In the genomic region with DNA sequence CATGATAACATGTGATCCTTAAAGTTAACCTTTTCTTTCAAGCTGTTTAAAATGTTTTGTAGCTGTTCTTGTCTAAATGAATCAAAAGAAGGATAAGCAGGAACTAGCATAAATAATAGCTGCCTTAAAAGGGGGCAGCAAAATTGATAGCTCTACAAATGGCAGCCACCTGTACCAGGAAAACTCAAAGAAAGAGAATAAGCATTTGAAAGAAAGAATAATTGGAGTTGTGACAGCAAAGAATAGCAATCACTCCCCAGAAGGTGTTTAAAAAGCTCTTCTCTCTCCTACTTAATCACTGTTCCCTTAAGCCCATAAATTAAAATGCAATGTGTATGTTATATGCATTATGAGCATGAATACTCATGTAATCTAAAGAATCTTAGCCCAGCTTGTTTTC, we compare ENCODE assay signal across 29 cellular contexts.
"Had no signal": no experiment of that assay in that cellular context is flagged by ENCODE, and none has a peak within 500 bp of the region (broad histone marks: within the 10 kb centered on the region; RNA-seq: fewer than 3 reads in every experiment).

No MANE protein-coding gene starts in this region.

- H3K27ac Mint-ChIP-seq: activated CD4-positive, alpha-beta memory T cell treated with anti-CD3 and anti-CD28 coated beads, Interleukin-2, amount 10 ng/mL, durations not matched to agents 7 days and 5 days; activated CD4-positive, alpha-beta T cell treated with anti-CD3 and anti-CD28 coated beads for 36 hours; activated CD4-positive, alpha-beta T cell treated with anti-CD3 and anti-CD28 coated beads, Interleukin-2, amount 10 ng/mL, durations not matched to agents 7 days and 5 days; activated naive CD4-positive, alpha-beta T cell treated with anti-CD3 and anti-CD28 coated beads, Interleukin-2, amount 10 ng/mL, durations not matched to agents 7 days and 5 days; activated naive CD4-positive, alpha-beta T cell treated with anti-CD3 and anti-CD28 coated beads, Interleukin-2, amount 50 U/mL, for 72 hours; activated naive CD8-positive, alpha-beta T cell treated with anti-CD3 and anti-CD28 coated beads, Interleukin-2, amount 10 ng/mL, durations not matched to agents 7 days and 5 days; activated T-cell treated with anti-CD3 and anti-CD28 coated beads, Interleukin-2, amount 50 U/mL, for 24 hours; activated T-cell treated with anti-CD3 and anti-CD28 coated beads, Interleukin-2, amount 50 U/mL, for 72 hours had no signal

- H3K9me3 ChIP-seq: ascending aorta, breast epithelium, colonic mucosa had no signal

- H3K4me3 ChIP-seq: ascending aorta, breast epithelium, cardiac muscle cell, colonic mucosa had no signal

- H3K36me3 Mint-ChIP-seq: activated naive CD4-positive, alpha-beta T cell treated with anti-CD3 and anti-CD28 coated beads, Interleukin-2, amount 10 ng/mL, durations not matched to agents 7 days and 5 days; activated naive CD4-positive, alpha-beta T cell treated with anti-CD3 and anti-CD28 coated beads, Interleukin-2, amount 50 U/mL, for 72 hours; activated naive CD8-positive, alpha-beta T cell treated with anti-CD3 and anti-CD28 coated beads, Interleukin-2, amount 10 ng/mL, durations not matched to agents 7 days and 5 days; brain had no signal

- H3K36me3 ChIP-seq: ascending aorta, breast epithelium, cardiac muscle cell, colonic mucosa had no signal

- H3K4me1 ChIP-seq: breast epithelium, colonic mucosa had no signal

- H3K27ac ChIP-seq: ascending aorta, breast epithelium, cardiac muscle cell, colonic mucosa had no signal

- H3K4me1 Mint-ChIP-seq: activated CD4-positive, alpha-beta T cell treated with anti-CD3 and anti-CD28 coated beads for 36 hours; activated naive CD4-positive, alpha-beta T cell treated with anti-CD3 and anti-CD28 coated beads, Interleukin-2, amount 10 ng/mL, durations not matched to agents 7 days and 5 days; activated naive CD8-positive, alpha-beta T cell treated with anti-CD3 and anti-CD28 coated beads, Interleukin-2, amount 10 ng/mL, durations not matched to agents 7 days and 5 days had no signal

- FAIRE-seq: endometrium, frontal cortex had no signal

- ATAC-seq: activated CD4-positive, alpha-beta T cell treated with anti-CD3 and anti-CD28 coated beads for 36 hours; activated naive CD4-positive, alpha-beta T cell treated with anti-CD3 and anti-CD28 coated beads, Interleukin-2, amount 50 U/mL, for 72 hours; activated T-cell treated with anti-CD3 and anti-CD28 coated beads, Interleukin-2, amount 50 U/mL, for 72 hours; esophagus mucosa had no signal

- H3K27me3 ChIP-seq: ascending aorta, breast epithelium, cardiac muscle cell, colonic mucosa had no signal

- DNase-seq: activated CD4-positive, alpha-beta memory T cell treated with anti-CD3 and anti-CD28 coated beads, Interleukin-2, amount 10 ng/mL, durations not matched to agents 7 days and 5 days; activated CD4-positive, alpha-beta T cell treated with anti-CD3 and anti-CD28 coated beads for 36 hours; activated CD4-positive, alpha-beta T cell treated with anti-CD3 and anti-CD28 coated beads, Interleukin-2, amount 10 ng/mL, durations not matched to agents 7 days and 5 days; activated CD4-positive, alpha-beta T cell treated with anti-CD3 and anti-CD28 coated beads, Interleukin-2, amount 50 U/mL, for 4 hours; activated CD4-positive, CD25-positive, alpha-beta regulatory T cell; activated CD4-positive, CD25-positive, alpha-beta regulatory T cell treated with anti-CD3 and anti-CD28 coated beads, Interleukin-2, amount 50 U/mL, for 72 hours; activated CD8-positive, alpha-beta memory T cell treated with anti-CD3 and anti-CD28 coated beads, Interleukin-2, amount 50 U/mL, for 48 hours; activated gamma-delta T cell; activated naive CD4-positive, alpha-beta T cell; activated naive CD4-positive, alpha-beta T cell treated with anti-CD3 and anti-CD28 coated beads, Interleukin-2, amount 10 ng/mL, durations not matched to agents 7 days and 5 days; activated naive CD8-positive, alpha-beta T cell treated with anti-CD3 and anti-CD28 coated beads, Interleukin-2, amount 10 ng/mL, durations not matched to agents 7 days and 5 days; activated T-cell treated with anti-CD3 and anti-CD28 coated beads for 4 hours; activated T-cell treated with anti-CD3 and anti-CD28 coated beads, Interleukin-2, amount 50 U/mL, for 24 hours; activated T-cell treated with anti-CD3 and anti-CD28 coated beads, Interleukin-2, amount 50 U/mL, for 72 hours; central memory CD4-positive, alpha-beta T cell; cerebellar nuclear complex; colonic mucosa; effector CD8-positive, alpha-beta T cell; foreskin fibroblast; head of caudate nucleus; T-helper 2 cell had no signal

- H3K27me3 Mint-ChIP-seq: activated CD4-positive, alpha-beta memory T cell treated with anti-CD3 and anti-CD28 coated beads, Interleukin-2, amount 10 ng/mL, durations not matched to agents 7 days and 5 days; activated CD4-positive, alpha-beta T cell treated with anti-CD3 and anti-CD28 coated beads for 36 hours; activated CD4-positive, alpha-beta T cell treated with anti-CD3 and anti-CD28 coated beads, Interleukin-2, amount 10 ng/mL, durations not matched to agents 7 days and 5 days; activated naive CD4-positive, alpha-beta T cell treated with anti-CD3 and anti-CD28 coated beads, Interleukin-2, amount 10 ng/mL, durations not matched to agents 7 days and 5 days; activated naive CD8-positive, alpha-beta T cell treated with anti-CD3 and anti-CD28 coated beads, Interleukin-2, amount 10 ng/mL, durations not matched to agents 7 days and 5 days; activated T-cell treated with anti-CD3 and anti-CD28 coated beads, Interleukin-2, amount 50 U/mL, for 24 hours; brain had no signal

- H3K9me3 Mint-ChIP-seq: activated CD4-positive, alpha-beta memory T cell treated with anti-CD3 and anti-CD28 coated beads, Interleukin-2, amount 10 ng/mL, durations not matched to agents 7 days and 5 days; activated CD4-positive, alpha-beta T cell treated with anti-CD3 and anti-CD28 coated beads, Interleukin-2, amount 10 ng/mL, durations not matched to agents 7 days and 5 days; activated naive CD4-positive, alpha-beta T cell treated with anti-CD3 and anti-CD28 coated beads, Interleukin-2, amount 10 ng/mL, durations not matched to agents 7 days and 5 days; activated naive CD8-positive, alpha-beta T cell treated with anti-CD3 and anti-CD28 coated beads, Interleukin-2, amount 10 ng/mL, durations not matched to agents 7 days and 5 days; activated T-cell treated with anti-CD3 and anti-CD28 coated beads, Interleukin-2, amount 50 U/mL, for 24 hours; activated T-cell treated with anti-CD3 and anti-CD28 coated beads, Interleukin-2, amount 50 U/mL, for 72 hours had no signal

- H3K4me3 Mint-ChIP-seq: activated CD4-positive, alpha-beta memory T cell treated with anti-CD3 and anti-CD28 coated beads, Interleukin-2, amount 10 ng/mL, durations not matched to agents 7 days and 5 days; activated CD4-positive, alpha-beta T cell treated with anti-CD3 and anti-CD28 coated beads for 36 hours; activated CD4-positive, alpha-beta T cell treated with anti-CD3 and anti-CD28 coated beads, Interleukin-2, amount 10 ng/mL, durations not matched to agents 7 days and 5 days; activated naive CD4-positive, alpha-beta T cell treated with anti-CD3 and anti-CD28 coated beads, Interleukin-2, amount 10 ng/mL, durations not matched to agents 7 days and 5 days; activated naive CD8-positive, alpha-beta T cell treated with anti-CD3 and anti-CD28 coated beads, Interleukin-2, amount 10 ng/mL, durations not matched to agents 7 days and 5 days; activated T-cell treated with anti-CD3 and anti-CD28 coated beads, Interleukin-2, amount 50 U/mL, for 24 hours; activated T-cell treated with anti-CD3 and anti-CD28 coated beads, Interleukin-2, amount 50 U/mL, for 72 hours; brain had no signal
